In the genomic region with DNA sequence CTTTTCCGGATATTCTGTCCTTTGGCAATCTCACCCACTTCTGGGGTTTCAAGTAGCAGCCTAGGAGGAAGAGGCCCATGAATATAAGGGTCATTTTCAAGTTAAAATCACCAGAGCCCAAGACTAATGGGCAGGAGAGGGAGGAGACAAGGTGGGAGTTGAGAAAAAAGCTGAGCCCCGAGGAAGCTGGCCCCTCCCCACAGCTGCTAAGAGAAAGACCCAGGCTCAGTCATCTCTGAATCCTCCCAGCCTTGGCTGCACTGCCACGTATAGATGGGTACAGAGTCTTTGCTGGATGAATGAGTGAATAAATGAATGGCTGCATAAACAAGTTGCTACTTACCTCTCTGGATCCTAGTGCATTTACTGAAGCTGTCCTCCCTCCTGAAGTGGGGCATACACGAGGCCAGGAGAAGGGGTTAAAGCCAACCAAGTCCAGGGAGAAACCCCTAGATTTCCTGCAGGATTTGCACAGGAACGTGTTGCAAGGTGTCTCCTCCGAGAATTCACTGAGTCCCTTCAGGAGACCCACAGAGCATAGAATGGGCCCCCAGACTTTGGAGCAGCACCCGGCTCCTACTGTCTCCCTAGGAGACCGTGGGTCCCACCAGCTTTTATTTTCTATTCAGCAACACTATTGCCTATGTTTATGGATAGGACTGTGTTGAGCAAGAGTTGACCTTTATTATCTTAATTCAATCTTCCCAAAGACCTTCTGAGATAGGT, we compare ENCODE assay signal across 10 cellular contexts.
DNase-seq lines count a peak whose midpoint lies in the region; ATAC-seq and TF ChIP-seq lines count a peak whose summit lies in the region.
"Had no signal": no experiment of that assay in that cellular context is flagged by ENCODE, and none has a peak within 500 bp of the region (broad histone marks: within the 10 kb centered on the region; RNA-seq: fewer than 3 reads in every experiment).

No MANE protein-coding gene starts in this region.

- H3K4me1 ChIP-seq in right cardiac atrium (ENCODE audit: control insufficient read depth, insufficient read depth, low read length) (peaks cover 14% of the 10 kb centered on the region), smooth muscle cell (ENCODE audit: low read depth) (peaks cover 24% of the 10 kb centered on the region)

- ATAC-seq in WTC11 (peak; percentile 43), right cardiac atrium (no peak), HG03469 (IDR thresholded peaks at IDR 0.05; ENCODE audit: unreplicated experiment) (no peak), GM18517 (IDR thresholded peaks at IDR 0.05; ENCODE audit: unreplicated experiment) (no peak)

- TF ChIP-seq CTCF in WTC11 (IDR thresholded peaks at IDR 0.05) (no peak), smooth muscle cell (IDR thresholded peaks at IDR 0.05; ENCODE audit: borderline replicate concordance, insufficient read depth, poor library complexity, severe bottlenecking) (no peak)

- H4K20me1 ChIP-seq in smooth muscle cell (ENCODE audit: low read depth): no peaks in the 10 kb centered on the region

- peaks cover 24% of the 10 kb centered on the region for H3K9me3 Mint-ChIP-seq in WTC11

- H3K27me3 ChIP-seq in right cardiac atrium (ENCODE audit: control insufficient read depth, insufficient read depth) (no peaks in the 10 kb centered on the region), smooth muscle cell (ENCODE audit: low read depth) (no peaks in the 10 kb centered on the region)

- CTCF ChIA-PET in WTC11 (lab: Charles Lee): interaction anchor here (0.7 to 1.3 kb wide), 4 partner anchors 9 to 52 kb away, joined by 3 read pairs; no protein-coding TSS in a partner anchor

- H3K4me1 Mint-ChIP-seq in WTC11: peaks cover 42% of the 10 kb centered on the region

- H3K27ac Mint-ChIP-seq in WTC11: peak overlapping the region; percentile 94

- peaks cover 9% of the 10 kb centered on the region for H3K36me3 Mint-ChIP-seq in WTC11

- peaks cover 13% of the 10 kb centered on the region for H3F3A ChIP-seq in smooth muscle cell (ENCODE audit: low read depth)

- no peaks in the 10 kb centered on the region for H3K79me2 ChIP-seq in smooth muscle cell (ENCODE audit: low read depth)

- H3K9me3 ChIP-seq in right cardiac atrium (ENCODE audit: control insufficient read depth, low read length) (peaks cover 3% of the 10 kb centered on the region), smooth muscle cell (replicated peaks; ENCODE audit: low read depth) (no peaks in the 10 kb centered on the region)

- H3K27ac ChIP-seq in right cardiac atrium (ENCODE audit: low read length) (peak overlapping the region; percentile 75), smooth muscle cell (ENCODE audit: low read depth) (peak overlapping the region; percentile 98)

- H3K4me2 ChIP-seq in smooth muscle cell: peak overlapping the region; percentile 72

- H3K4me3 Mint-ChIP-seq in WTC11: no peak overlapping the region; the same call in 1 of the 2 replicates

- POLR2A ChIA-PET in WTC11 (lab: Charles Lee): no interaction called here

- H3K27me3 Mint-ChIP-seq in WTC11 (ENCODE audit: low read depth): no peaks in the 10 kb centered on the region

- no peaks in the 10 kb centered on the region for H3K36me3 ChIP-seq in smooth muscle cell (ENCODE audit: low read depth)

- intact Hi-C loops in right cardiac atrium (cut with DNase I): no loop called here

- DNase-seq in DMS53 (lab: John Stamatoyannopoulos, UW) (peak; percentile 45), DMS53 treated with DMSO at 0.1 percent for 48 hours (lab: John Stamatoyannopoulos, UW; ENCODE audit: unreplicated experiment) (no peak), WTC11 (ENCODE audit: low spot score) (no peak), right cardiac atrium (no peak), smooth muscle cell (lab: John Stamatoyannopoulos, UW; ENCODE audit: unreplicated experiment) (no peak), NCI-H2107 (lab: John Stamatoyannopoulos, UW) (no peak)
- DNase-seq: 8988T; effector memory CD4-positive, alpha-beta T cell had no signal

- H3K4me3 ChIP-seq in right cardiac atrium (ENCODE audit: low read length) (no peak overlapping the region), smooth muscle cell (peak overlapping the region; percentile 15)

- 35% methylated on average over 8 of the region's 8 CpGs for WGBS in right cardiac atrium
- 37% methylated on average over 8 of the region's 8 CpGs for WGBS in smooth muscle cell (ENCODE audit: low lambda C conversion rate)

- H3K9ac ChIP-seq in smooth muscle cell (ENCODE audit: low read depth): peak overlapping the region; percentile 32

- no peak overlapping the region for H2AFZ ChIP-seq in smooth muscle cell (ENCODE audit: low read depth)

TF ChIP-seq in WTC11, 78 proteins besides CTCF, POLR2A, EP300 and RAD21:
- TF ChIP-seq KAT7 (CRISPR knock-in tag; IDR thresholded peaks at IDR 0.05; ENCODE audit: borderline replicate concordance) (no peak), PREB (CRISPR knock-in tag; IDR thresholded peaks at IDR 0.05; ENCODE audit: borderline replicate concordance) (no peak), ZSCAN18 (CRISPR knock-in tag; IDR thresholded peaks at IDR 0.05) (no peak)
- TF ChIP-seq, protein P1, sequence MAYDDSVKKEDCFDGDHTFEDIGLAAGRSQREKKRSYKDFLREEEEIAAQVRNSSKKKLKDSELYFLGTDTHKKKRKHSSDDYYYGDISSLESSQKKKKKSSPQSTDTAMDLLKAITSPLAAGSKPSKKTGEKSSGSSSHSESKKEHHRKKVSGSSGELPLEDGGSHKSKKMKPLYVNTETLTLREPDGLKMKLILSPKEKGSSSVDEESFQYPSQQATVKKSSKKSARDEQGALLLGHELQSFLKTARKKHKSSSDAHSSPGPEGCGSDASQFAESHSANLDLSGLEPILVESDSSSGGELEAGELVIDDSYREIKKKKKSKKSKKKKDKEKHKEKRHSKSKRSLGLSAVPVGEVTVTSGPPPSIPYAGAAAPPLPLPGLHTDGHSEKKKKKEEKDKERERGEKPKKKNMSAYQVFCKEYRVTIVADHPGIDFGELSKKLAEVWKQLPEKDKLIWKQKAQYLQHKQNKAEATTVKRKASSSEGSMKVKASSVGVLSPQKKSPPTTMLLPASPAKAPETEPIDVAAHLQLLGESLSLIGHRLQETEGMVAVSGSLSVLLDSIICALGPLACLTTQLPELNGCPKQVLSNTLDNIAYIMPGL (CRISPR knock-in tag; IDR thresholded peaks at IDR 0.05): no peak
